ENCODE assay signal across 10 cellular contexts in genomic region chr19:4589579-4590410, GRCh38. TPM values are rescaled to one million over a fixed set of nuclear protein-coding genes. Genes with fewer than 3 reads are reported as not detected.
A peak's percentile ranks its signal among the peaks of the same experiment; 100 is the strongest.
DNase-seq lines count a peak whose midpoint lies in the region; ATAC-seq and TF ChIP-seq lines count a peak whose summit lies in the region.
"Had no signal": no experiment of that assay in that cellular context is flagged by ENCODE, and none has a peak within 500 bp of the region (broad histone marks: within the 10 kb centered on the region; RNA-seq: fewer than 3 reads in every experiment).

No MANE protein-coding gene starts in this region.

- 71% methylated on average over 11 of the region's 11 CpGs for WGBS in smooth muscle cell (ENCODE audit: low lambda C conversion rate)

- H3K36me3 ChIP-seq in OCI-LY7 (ENCODE audit: insufficient read depth, low read length): no peaks in the 10 kb centered on the region
- no peaks in the 10 kb centered on the region for H3K36me3 ChIP-seq in smooth muscle cell (ENCODE audit: low read depth)

- CTCF ChIA-PET in OCI-LY7 (lab: Charles Lee; ENCODE audit: unreplicated experiment): interaction anchor here (0.6 to 0.9 kb wide), 2 partner anchors 47 kb away, joined by 3 read pairs; no protein-coding TSS in a partner anchor

- H3K4me3 ChIP-seq in OCI-LY7 (ENCODE audit: low read depth, low read length, poor library complexity, severe bottlenecking) (no peak overlapping the region), smooth muscle cell (no peak overlapping the region)

- no TSS peak for BruUV-seq in OCI-LY7 (replicated peaks; lab: Mats Ljungman, UMichigan)

- no peak for TF ChIP-seq POLR2A in erythroblast (IDR thresholded peaks at IDR 0.05; ENCODE audit: low read length)

- TF ChIP-seq CTCF in OCI-LY7 (conservative IDR thresholded peaks at IDR 0.05; ENCODE audit: low read length) (peak; percentile 74), smooth muscle cell (IDR thresholded peaks at IDR 0.05; ENCODE audit: borderline replicate concordance, insufficient read depth, poor library complexity, severe bottlenecking) (peak; percentile 31)

- H3K9me3 ChIP-seq in OCI-LY7 (ENCODE audit: low read length): no peaks in the 10 kb centered on the region
- no peaks in the 10 kb centered on the region for H3K9me3 ChIP-seq in smooth muscle cell (replicated peaks; ENCODE audit: low read depth)

- H3K9me2 ChIP-seq in OCI-LY7 (ENCODE audit: insufficient read depth, low read length): no peaks in the 10 kb centered on the region

- no peak overlapping the region for H3K9ac ChIP-seq in smooth muscle cell (ENCODE audit: low read depth)

- intact Hi-C loops in OCI-LY7 (cut with micrococcal nuclease; ENCODE audit: unreplicated experiment): no loop called here

- H4K20me1 ChIP-seq in OCI-LY7 (ENCODE audit: insufficient read depth, low read length) (no peaks in the 10 kb centered on the region), smooth muscle cell (ENCODE audit: low read depth) (no peaks in the 10 kb centered on the region)

- peaks cover 21% of the 10 kb centered on the region for H3F3A ChIP-seq in smooth muscle cell (ENCODE audit: low read depth)

- no peak for ATAC-seq in HG03159 (IDR thresholded peaks at IDR 0.05; ENCODE audit: unreplicated experiment)
- no peak for ATAC-seq in HG02884 (IDR thresholded peaks at IDR 0.05; ENCODE audit: unreplicated experiment)

- H2AFZ ChIP-seq in OCI-LY7 (ENCODE audit: low read length) (no peak overlapping the region; the same call in 1 of the 2 replicates), smooth muscle cell (ENCODE audit: low read depth) (no peak overlapping the region)

- POLR2A ChIA-PET in OCI-LY7 (lab: Charles Lee): no interaction called here

- H3K27me3 ChIP-seq in smooth muscle cell (ENCODE audit: low read depth): no peaks in the 10 kb centered on the region

- H3K27ac ChIP-seq in OCI-LY7 (ENCODE audit: low read depth, low read length, poor library complexity, severe bottlenecking) (no peak overlapping the region), smooth muscle cell (ENCODE audit: low read depth) (no peak overlapping the region)

- no peaks in the 10 kb centered on the region for H3K4me1 ChIP-seq in OCI-LY7 (ENCODE audit: insufficient read depth, low read length, poor library complexity, severe bottlenecking)
- H3K4me1 ChIP-seq in smooth muscle cell (ENCODE audit: low read depth): no peaks in the 10 kb centered on the region

- H3K79me2 ChIP-seq in OCI-LY7 (ENCODE audit: insufficient read depth, low read depth, low read length): no peaks in the 10 kb centered on the region
- no peaks in the 10 kb centered on the region for H3K79me2 ChIP-seq in smooth muscle cell (ENCODE audit: low read depth)

- peak; percentile 47 for DNase-seq in activated CD4-positive, alpha-beta T cell treated with anti-CD3 and anti-CD28 coated beads for 48 hours
- DNase-seq in activated CD4-positive, alpha-beta T cell treated with anti-CD3 and anti-CD28 coated beads, Interleukin-2, amount 50 U/mL, for 4 hours: no peak
- peak; percentile 58 for DNase-seq in OCI-LY7 (ENCODE audit: low spot score)
- DNase-seq in erythroblast (lab: John Stamatoyannopoulos, UW): peak; percentile 31 to 35
- no peak for DNase-seq in smooth muscle cell (lab: John Stamatoyannopoulos, UW; ENCODE audit: unreplicated experiment)
- no peak for DNase-seq in T1000 (lab: John Stamatoyannopoulos, UW)
- DNase-seq: DMS79 treated with DMSO at 0.1 percent for 48 hours; stimulated activated CD4-positive, alpha-beta T cell treated with anti-CD3 and anti-CD28 coated beads, Interleukin-2, amount 100 ng/mL, for 48 hours had no signal

- H3K4me2 ChIP-seq in OCI-LY7 (ENCODE audit: low read length) (no peak overlapping the region), smooth muscle cell (no peak overlapping the region)

RNA-seq across cellular contexts. Expression of gene SEMA6B, which starts 30.3 kb away (rescaled TPM):
- 0.05 TPM in 1 of 2 replicates, not detected in the other for total RNA-seq in OCI-LY7 (2014; rRNA removed; shearing (Covaris generic))
- total RNA-seq in OCI-LY7 (2022): not detected in 2 replicates
- total RNA-seq in smooth muscle cell: 1.9 and 2.2 TPM in 2 replicates
- polyA plus RNA-seq in smooth muscle cell: 0.63 and 1.3 TPM in 2 replicates

RNA-seq across cellular contexts. Expression of gene TNFAIP8L1, which starts 49.5 kb away (rescaled TPM):
- total RNA-seq in OCI-LY7 (2014; rRNA removed; shearing (Covaris generic)): 9.0 and 10.0 TPM in 2 replicates
- 22.7 and 24.3 TPM in 2 replicates for total RNA-seq in OCI-LY7 (2022)
- 2.2 and 3.7 TPM in 2 replicates for total RNA-seq in smooth muscle cell
- 5.2 and 6.6 TPM in 2 replicates for polyA plus RNA-seq in smooth muscle cell

RNA-seq across cellular contexts. Expression of gene LRG1, which starts 50.0 kb away (rescaled TPM):
- 0.67 and 1.6 TPM in 2 replicates for total RNA-seq in OCI-LY7 (2014; rRNA removed; shearing (Covaris generic))
- total RNA-seq in OCI-LY7 (2022) (1.8 and 1.9 TPM in 2 replicates), smooth muscle cell (not detected in 2 replicates)
- polyA plus RNA-seq in smooth muscle cell: not detected in 2 replicates

RNA-seq across cellular contexts. Expression of gene PLIN5, which starts 54.8 kb away (rescaled TPM):
- total RNA-seq in OCI-LY7 (2014; rRNA removed; shearing (Covaris generic)): 0.67 and 0.85 TPM in 2 replicates
- total RNA-seq in OCI-LY7 (2022) (1.9 and 2.2 TPM in 2 replicates), smooth muscle cell (not detected in 2 replicates)
- 0.27 TPM in 1 of 2 replicates, not detected in the other for polyA plus RNA-seq in smooth muscle cell

Comparison
In these comparisons a context has a peak if more than half of its experiments do, and no peak if none do; other contexts are left out.
1. DNase-seq: peak in activated CD4-positive, alpha-beta T cell treated with anti-CD3 and anti-CD28 coated beads for 48 hours (single experiment), OCI-LY7 (single experiment) and erythroblast (2 of 2); none in activated CD4-positive, alpha-beta T cell treated with anti-CD3 and anti-CD28 coated beads, Interleukin-2, amount 50 U/mL, for 4 hours (0 of 2), smooth muscle cell (single experiment) and T1000 (single experiment).